Comparison of ENCODE assay signal across 21 cellular contexts in genomic region chr11:134510171-134510570, GRCh38.
"Had no signal": no experiment of that assay in that cellular context is flagged by ENCODE, and none has a peak within 500 bp of the region (broad histone marks: within the 10 kb centered on the region; RNA-seq: fewer than 3 reads in every experiment).

No MANE protein-coding gene starts in this region.

- H3K4me3 Mint-ChIP-seq: dendritic cell treated with granulocyte-macrophage colony-stimulating factor and Interleukin-4, amounts not matched to agents 40 ng/mL and 50 ng/mL, for 4 days; immature natural killer cell; mesothelial cell of epicardium; naive thymus-derived CD8-positive, alpha-beta T cell; stimulated activated naive CD8-positive, alpha-beta T cell treated with anti-CD3 and anti-CD28 coated beads, Interleukin-15, Interleukin-2, amounts not matched to agents 100 ng/mL and 50 ng/mL, for 24 hours; T-cell; T-helper 2 cell treated with Interferon-gamma antibody and Interleukin-4, amounts not matched to agents 5 μg/mL and 100 μg/mL, for 36 hours had no signal

- H3K36me3 ChIP-seq: left ventricle myocardium inferior, neutrophil, ovary, prostate gland, tibial artery had no signal

- DNase-seq: activated CD4-positive, alpha-beta T cell treated with anti-CD3 and anti-CD28 coated beads, Interleukin-2, amount 50 U/mL, for 4 hours; activated naive CD4-positive, alpha-beta T cell; effector CD4-positive, alpha-beta T cell; foreskin melanocyte; immature natural killer cell; left ventricle myocardium inferior; mammary epithelial cell; right cardiac atrium; stimulated activated CD4-positive, alpha-beta T cell treated with anti-CD3 and anti-CD28 coated beads, Interleukin-1b, Interleukin-23, amount 100 ng/mL, for 48 hours; substantia nigra; T-cell had no signal

- H3K79me2 ChIP-seq: hepatocyte had no signal

- H3K27me3 ChIP-seq: hepatocyte, neutrophil, ovary had no signal

- H3K4me1 Mint-ChIP-seq: immature natural killer cell; mesothelial cell of epicardium; naive thymus-derived CD8-positive, alpha-beta T cell; T-cell had no signal

- H3K9me3 Mint-ChIP-seq: dendritic cell treated with granulocyte-macrophage colony-stimulating factor and Interleukin-4, amounts not matched to agents 40 ng/mL and 50 ng/mL, for 4 days; immature natural killer cell; mesothelial cell of epicardium; naive thymus-derived CD8-positive, alpha-beta T cell; stimulated activated naive CD8-positive, alpha-beta T cell treated with anti-CD3 and anti-CD28 coated beads, Interleukin-15, Interleukin-2, amounts not matched to agents 100 ng/mL and 50 ng/mL, for 24 hours; T-cell; T-helper 2 cell treated with Interferon-gamma antibody and Interleukin-4, amounts not matched to agents 5 μg/mL and 100 μg/mL, for 36 hours had no signal

- H3K27me3 Mint-ChIP-seq: dendritic cell treated with granulocyte-macrophage colony-stimulating factor and Interleukin-4, amounts not matched to agents 40 ng/mL and 50 ng/mL, for 4 days; stimulated activated naive CD8-positive, alpha-beta T cell treated with anti-CD3 and anti-CD28 coated beads, Interleukin-15, Interleukin-2, amounts not matched to agents 100 ng/mL and 50 ng/mL, for 24 hours had no signal

- H3K27ac Mint-ChIP-seq: dendritic cell treated with granulocyte-macrophage colony-stimulating factor and Interleukin-4, amounts not matched to agents 40 ng/mL and 50 ng/mL, for 4 days; mesothelial cell of epicardium; stimulated activated naive CD8-positive, alpha-beta T cell treated with anti-CD3 and anti-CD28 coated beads, Interleukin-15, Interleukin-2, amounts not matched to agents 100 ng/mL and 50 ng/mL, for 24 hours; T-cell; T-helper 2 cell treated with Interferon-gamma antibody and Interleukin-4, amounts not matched to agents 5 μg/mL and 100 μg/mL, for 36 hours had no signal

- H3K9me3 ChIP-seq: left ventricle myocardium inferior, neutrophil, ovary, prostate gland, tibial artery had no signal

- H3K27ac ChIP-seq: hepatocyte, left ventricle myocardium inferior, neutrophil, ovary, prostate gland, tibial artery had no signal

- H2AFZ ChIP-seq: hepatocyte had no signal

- H3K4me2 ChIP-seq: hepatocyte had no signal

- H3K4me3 ChIP-seq: hepatocyte, left ventricle myocardium inferior, ovary, prostate gland, tibial artery had no signal

- H3K36me3 Mint-ChIP-seq: immature natural killer cell; mesothelial cell of epicardium; naive thymus-derived CD8-positive, alpha-beta T cell; T-cell had no signal

- H3K4me1 ChIP-seq: left ventricle myocardium inferior, prostate gland, tibial artery had no signal
